ENCODE assay signal across 31 cellular contexts in genomic region chr14:57498035-57498434, GRCh38. TPM values are rescaled to one million over a fixed set of nuclear protein-coding genes. Genes with fewer than 3 reads are reported as not detected.
"Had no signal": no experiment of that assay in that cellular context is flagged by ENCODE, and none has a peak within 500 bp of the region (broad histone marks: within the 10 kb centered on the region; RNA-seq: fewer than 3 reads in every experiment).

No MANE protein-coding gene starts in this region.

- H3K9me3 ChIP-seq: stomach, suprapubic skin, testis, thoracic aorta, thyroid gland, tibial artery, tibial nerve, transverse colon, upper lobe of left lung, upper lobe of right lung, uterus, vagina had no signal

- H3K27me3 Mint-ChIP-seq: type B pancreatic cell had no signal

- H3K27ac ChIP-seq: stomach, suprapubic skin, testis, thoracic aorta, thyroid gland, tibial artery, tibial nerve, transverse colon, upper lobe of left lung, upper lobe of right lung, uterus, vagina had no signal

- H3K4me1 Mint-ChIP-seq: stimulated activated effector memory CD8-positive, alpha-beta T cell treated with anti-CD3 and anti-CD28 coated beads, Interleukin-12 subunit alpha, Interleukin-12 subunit beta, amount 100 ng/mL, for 72 hours; stimulated activated memory B cell treated with anti-CD40 and anti-IgM and Interleukin-4, amounts not matched to agents 10 μg/mL and 1 μg/mL and 100 μg/mL, for 72 hours; stimulated activated naive B cell treated with anti-CD40 and anti-IgM and Interleukin-4, amounts not matched to agents 10 μg/mL and 1 μg/mL and 100 μg/mL, for 72 hours had no signal

- H3K27me3 ChIP-seq: stomach, suprapubic skin, testis, thyroid gland, tibial artery, tibial nerve, transverse colon, upper lobe of left lung, uterus, vagina had no signal

- DNase-seq: stimulated activated CD4-positive, alpha-beta T cell treated with anti-CD3 and anti-CD28 coated beads, Interleukin-2, amount 100 ng/mL, for 48 hours; stimulated activated CD4-positive, alpha-beta T cell treated with anti-CD3 and anti-CD28 coated beads, Interleukin-4, amount 100 ng/mL, for 1 hour; stimulated activated CD4-positive, alpha-beta T cell treated with anti-CD3 and anti-CD28 coated beads, Interleukin-4, amount 100 ng/mL, for 24 hours; stimulated activated CD4-positive, alpha-beta T cell treated with anti-CD3 and anti-CD28 coated beads, Interleukin-4, amount 100 ng/mL, for 4 hours; stimulated activated CD8-positive, alpha-beta memory T cell treated with anti-CD3 and anti-CD28 coated beads, Interleukin-4, amount 100 ng/mL, for 48 hours; stimulated activated naive B cell treated with anti-CD40 and anti-IgM and Interleukin-4, amounts not matched to agents 10 μg/mL and 1 μg/mL and 100 μg/mL, for 72 hours; stimulated activated naive CD4-positive, alpha-beta T cell; stimulated activated naive CD4-positive, alpha-beta T cell treated with Interleukin-2 at 50 U/mL for 16 hours; stimulated activated naive CD8-positive, alpha-beta T cell treated with anti-CD3 and anti-CD28 coated beads, Interleukin-15, amount 100 ng/mL, for 72 hours; stimulated activated naive CD8-positive, alpha-beta T cell treated with anti-CD3 and anti-CD28 coated beads, Interleukin-15, Interleukin-2, amounts not matched to agents 100 U/mL and 50 U/mL, for 24 hours; stomach; substantia nigra; testis; thyroid gland; tibial artery; transverse colon; trophoblast cell; upper lobe of left lung; upper lobe of right lung; uterus had no signal

- H3K36me3 ChIP-seq: stomach, suprapubic skin, thoracic aorta, thyroid gland, tibial artery, tibial nerve, transverse colon, upper lobe of left lung, upper lobe of right lung, uterus, vagina had no signal

- H3K4me3 Mint-ChIP-seq: stimulated activated effector memory CD8-positive, alpha-beta T cell treated with anti-CD3 and anti-CD28 coated beads, Interleukin-12 subunit alpha, Interleukin-12 subunit beta, amount 100 ng/mL, for 72 hours; stimulated activated memory B cell treated with anti-CD40 and anti-IgM and Interleukin-4, amounts not matched to agents 10 μg/mL and 1 μg/mL and 100 μg/mL, for 72 hours; stimulated activated naive B cell treated with anti-CD40 and anti-IgM and Interleukin-4, amounts not matched to agents 10 μg/mL and 1 μg/mL and 100 μg/mL, for 72 hours; stimulated activated naive CD8-positive, alpha-beta T cell treated with anti-CD3 and anti-CD28 coated beads, Interleukin-15, amount 100 ng/mL, for 72 hours; stimulated activated naive CD8-positive, alpha-beta T cell treated with anti-CD3 and anti-CD28 coated beads, Interleukin-15, Interleukin-2, amounts not matched to agents 100 ng/mL and 50 ng/mL, for 24 hours; type B pancreatic cell had no signal

- H3K4me3 ChIP-seq: stomach, suprapubic skin, testis, thoracic aorta, thyroid gland, tibial artery, tibial nerve, transverse colon, upper lobe of left lung, upper lobe of right lung, uterus, vagina had no signal

- H3K9me3 Mint-ChIP-seq: stimulated activated memory B cell treated with anti-CD40 and anti-IgM and Interleukin-4, amounts not matched to agents 10 μg/mL and 1 μg/mL and 100 μg/mL, for 72 hours; stimulated activated naive CD8-positive, alpha-beta T cell treated with anti-CD3 and anti-CD28 coated beads, Interleukin-15, amount 100 ng/mL, for 72 hours; stimulated activated naive CD8-positive, alpha-beta T cell treated with anti-CD3 and anti-CD28 coated beads, Interleukin-15, Interleukin-2, amounts not matched to agents 100 ng/mL and 50 ng/mL, for 24 hours; type B pancreatic cell had no signal

- H3K27ac Mint-ChIP-seq: stimulated activated effector memory CD8-positive, alpha-beta T cell treated with anti-CD3 and anti-CD28 coated beads, Interleukin-12 subunit alpha, Interleukin-12 subunit beta, amount 100 ng/mL, for 72 hours; stimulated activated memory B cell treated with anti-CD40 and anti-IgM and Interleukin-4, amounts not matched to agents 10 μg/mL and 1 μg/mL and 100 μg/mL, for 72 hours; stimulated activated naive B cell treated with anti-CD40 and anti-IgM and Interleukin-4, amounts not matched to agents 10 μg/mL and 1 μg/mL and 100 μg/mL, for 72 hours; stimulated activated naive CD8-positive, alpha-beta T cell treated with anti-CD3 and anti-CD28 coated beads, Interleukin-15, amount 100 ng/mL, for 72 hours; stimulated activated naive CD8-positive, alpha-beta T cell treated with anti-CD3 and anti-CD28 coated beads, Interleukin-15, Interleukin-2, amounts not matched to agents 100 ng/mL and 50 ng/mL, for 24 hours; type B pancreatic cell had no signal

- H3K4me1 ChIP-seq: stomach, testis, thyroid gland, transverse colon, upper lobe of left lung, upper lobe of right lung, uterus, vagina had no signal

- ATAC-seq: stimulated activated effector memory CD8-positive, alpha-beta T cell treated with anti-CD3 and anti-CD28 coated beads, Interleukin-12 subunit alpha, Interleukin-12 subunit beta, amount 100 ng/mL, for 72 hours; stimulated activated memory B cell treated with anti-CD40 and anti-IgM and Interleukin-4, amounts not matched to agents 10 μg/mL and 1 μg/mL and 100 μg/mL, for 72 hours; stimulated activated naive B cell treated with anti-CD40 and anti-IgM and Interleukin-4, amounts not matched to agents 10 μg/mL and 1 μg/mL and 100 μg/mL, for 72 hours; stimulated activated naive CD8-positive, alpha-beta T cell treated with anti-CD3 and anti-CD28 coated beads, Interleukin-15, amount 100 ng/mL, for 72 hours; stimulated activated naive CD8-positive, alpha-beta T cell treated with anti-CD3 and anti-CD28 coated beads, Interleukin-15, Interleukin-2, amounts not matched to agents 100 U/mL and 50 U/mL, for 24 hours; upper lobe of right lung had no signal

- H3K36me3 Mint-ChIP-seq: stimulated activated effector memory CD8-positive, alpha-beta T cell treated with anti-CD3 and anti-CD28 coated beads, Interleukin-12 subunit alpha, Interleukin-12 subunit beta, amount 100 ng/mL, for 72 hours; stimulated activated memory B cell treated with anti-CD40 and anti-IgM and Interleukin-4, amounts not matched to agents 10 μg/mL and 1 μg/mL and 100 μg/mL, for 72 hours; stimulated activated naive B cell treated with anti-CD40 and anti-IgM and Interleukin-4, amounts not matched to agents 10 μg/mL and 1 μg/mL and 100 μg/mL, for 72 hours; type B pancreatic cell had no signal

- FAIRE-seq: urothelium cell line had no signal

RNA-seq across cellular contexts. Expression of gene CCDC198, which starts 4.4 kb away (rescaled TPM):
- total RNA-seq: subcutaneous adipose tissue, suprapubic skin, temporal lobe, testis, thoracic aorta, thyroid gland, transverse colon, upper lobe of left lung, upper lobe of right lung, vagina had no signal
